Comparison of ENCODE assay signal across 14 cellular contexts in the genomic region with DNA sequence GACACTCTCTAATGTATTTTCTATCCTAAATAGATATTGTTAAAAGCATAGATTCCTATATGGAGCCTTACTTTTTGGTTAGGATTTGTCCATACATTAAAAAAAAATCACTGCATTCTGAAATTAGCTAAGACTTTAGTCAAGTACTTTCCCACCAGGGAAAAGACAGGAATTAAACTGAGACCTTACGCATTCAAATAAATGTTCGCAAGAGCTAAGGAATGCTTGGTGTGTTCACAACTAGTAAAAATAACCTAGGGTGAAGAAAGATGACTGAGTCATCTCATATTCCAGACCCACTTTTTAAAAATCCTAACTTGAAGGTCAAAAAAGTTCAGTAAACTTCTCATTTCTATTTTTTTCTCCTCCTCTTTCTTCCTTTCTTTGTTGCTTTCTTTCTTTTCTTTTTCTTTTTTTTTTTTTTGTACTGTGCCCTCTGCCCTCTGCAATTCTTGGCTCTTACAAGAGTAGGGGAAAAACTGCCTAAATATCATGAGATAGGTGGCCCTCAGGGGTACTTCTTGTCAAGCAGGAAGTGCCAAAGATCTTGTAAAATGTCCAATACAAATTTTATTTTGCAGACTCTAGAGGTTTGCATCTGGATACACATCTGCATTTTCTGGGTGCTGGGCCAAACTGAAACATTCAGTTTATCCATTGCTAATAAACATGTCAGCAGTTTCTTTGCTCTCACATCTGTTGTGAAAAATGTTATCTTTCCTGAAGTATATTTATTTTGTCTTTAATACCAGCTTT.
A peak's percentile ranks its signal among the peaks of the same experiment; 100 is the strongest.
DNase-seq lines count a peak whose midpoint lies in the region; ATAC-seq, FAIRE-seq and TF ChIP-seq lines count a peak whose summit lies in the region.
"Had no signal": no experiment of that assay in that cellular context is flagged by ENCODE, and none has a peak within 500 bp of the region (broad histone marks: within the 10 kb centered on the region; RNA-seq: fewer than 3 reads in every experiment).

No MANE protein-coding gene starts in this region.

- H2BK120ac ChIP-seq in mesenchymal stem cell (ENCODE audit: low read depth, low read length), result no peak overlapping the region

- no peak for TF ChIP-seq POLR2A in GM12891 (IDR thresholded peaks at IDR 0.05; ENCODE audit: low read depth, low read length)

- no peak overlapping the region for H2AK5ac ChIP-seq in mesenchymal stem cell (ENCODE audit: low read length, severe bottlenecking)

- peak overlapping the region in 1 of 2 experiments; percentile 20 for H3K4me3 ChIP-seq in mesenchymal stem cell (ENCODE audit: insufficient read depth in 1 of 2, low read depth in 1 of 2, low read length in 2 of 2)
- no peak overlapping the region for H3K4me3 ChIP-seq in aorta (ENCODE audit: low read length in 2 of 2)
- H3K4me3 ChIP-seq: spleen had no signal

- H2AFZ ChIP-seq in mesenchymal stem cell (ENCODE audit: low read depth, low read length), result no peak overlapping the region

- H3K27me3 ChIP-seq in mesenchymal stem cell (ENCODE audit: control insufficient read depth in 1 of 2, insufficient read depth in 1 of 2, low read length in 2 of 2), result no peaks in the 10 kb centered on the region
- H3K27me3 ChIP-seq in aorta (ENCODE audit: control insufficient read depth in 1 of 2, insufficient read depth in 2 of 2, low read length in 1 of 2), result no peaks in the 10 kb centered on the region
- H3K27me3 ChIP-seq: spleen had no signal

- H4K8ac ChIP-seq in mesenchymal stem cell (ENCODE audit: low read length), result no peak overlapping the region

- H3K23ac ChIP-seq in mesenchymal stem cell (ENCODE audit: low read length in 2 of 2), result no peak overlapping the region

- ATAC-seq in aorta (ENCODE audit: low FRiP score), result peak; percentile 77

- H3K79me1 ChIP-seq in mesenchymal stem cell (replicated peaks; ENCODE audit: low read length, poor library complexity, severe bottlenecking), result no peaks in the 10 kb centered on the region

- no peak overlapping the region for H2BK12ac ChIP-seq in mesenchymal stem cell (ENCODE audit: low read length in 2 of 2)

- H4K91ac ChIP-seq in mesenchymal stem cell (ENCODE audit: low read length), result no peak overlapping the region

- DNase-seq in HTR-8/SVneo (ENCODE audit: insufficient read length, low spot score) (peak; percentile 13), dedifferentiated amniotic fluid mesenchymal stem cell (ENCODE audit: extremely low spot score) (peak; percentile 75), mesenchymal stem cell (peak; percentile 62), aorta (no peak), GOT3 (lab: John Stamatoyannopoulos, UW) (no peak), DMS53 treated with DMSO at 0.1 percent for 48 hours (lab: John Stamatoyannopoulos, UW; ENCODE audit: unreplicated experiment) (no peak), GM12891 (ENCODE audit: insufficient read length, low spot score) (no peak)
- DNase-seq: activated CD4-positive, alpha-beta T cell treated with anti-CD3 and anti-CD28 coated beads, Interleukin-2, amount 50 U/mL, for 4 hours; activated naive CD4-positive, alpha-beta T cell; dermis blood vessel endothelial cell; DMS53; NCI-H146; NK-92 treated with Interleukin-12 subunit alpha and Interleukin-12 subunit beta, amount 100 ng/mL, for 24 hours; spleen had no signal

- peaks cover 2% of the 10 kb centered on the region for H3K9me3 ChIP-seq in mesenchymal stem cell (ENCODE audit: control insufficient read depth, low read length)
- peaks cover 1% of the 10 kb centered on the region for H3K9me3 ChIP-seq in aorta (ENCODE audit: control insufficient read depth, low read length)
- H3K9me3 ChIP-seq: spleen had no signal

- H3K36me3 ChIP-seq in mesenchymal stem cell (ENCODE audit: control insufficient read depth in 1 of 2, insufficient read depth in 2 of 2, low read depth in 1 of 2, low read length in 2 of 2) (no peaks in the 10 kb centered on the region), aorta (ENCODE audit: control insufficient read depth in 1 of 2, insufficient read depth in 2 of 2, low read length in 1 of 2) (no peaks in the 10 kb centered on the region)
- H3K36me3 ChIP-seq: spleen had no signal

- FAIRE-seq in HTR-8/SVneo (lab: Jason Lieb, UNC) (no peak), GM12891 (lab: Jason Lieb, UNC) (no peak)

- 72% methylated on average over 2 of the region's 2 CpGs for WGBS in mesenchymal stem cell
- 0 to 8% methylated on average over 2 of the region's 2 CpGs for WGBS in aorta, 2 donors

- H3K14ac ChIP-seq in mesenchymal stem cell (ENCODE audit: low read length in 2 of 2), result no peak overlapping the region

- H3K27ac ChIP-seq in mesenchymal stem cell (ENCODE audit: low read length, poor library complexity, severe bottlenecking) (no peak overlapping the region), aorta (ENCODE audit: low read depth in 1 of 2, low read length in 2 of 2) (peak overlapping the region in 1 of 2 donors; percentile 51)
- H3K27ac ChIP-seq: spleen had no signal

- H3K18ac ChIP-seq in mesenchymal stem cell (ENCODE audit: low read depth in 1 of 2, low read length in 2 of 2), result no peak overlapping the region

- H3K9ac ChIP-seq in mesenchymal stem cell (ENCODE audit: low read length), result peak overlapping the region; percentile 79

- no peak overlapping the region for H3K4ac ChIP-seq in mesenchymal stem cell (ENCODE audit: low read depth in 1 of 2, low read length in 2 of 2)

- H3K4me1 ChIP-seq in mesenchymal stem cell (ENCODE audit: control insufficient read depth, insufficient read depth, low read depth, low read length) (no peaks in the 10 kb centered on the region), aorta (ENCODE audit: control insufficient read depth in 1 of 2, insufficient read depth in 2 of 2, low read length in 2 of 2) (peaks cover 1 to 3% of the 10 kb centered on the region in 2 donors)

- H2BK5ac ChIP-seq in mesenchymal stem cell (ENCODE audit: low read depth, low read length, poor library complexity, severe bottlenecking), result no peak overlapping the region

- intact Hi-C loops in aorta (cut with DNase I), result loop anchor here (5.0 to 10.0 kb wide), 3 partner anchors 122 to 336 kb away; a partner anchor contains a TSS

- H3K4me2 ChIP-seq in mesenchymal stem cell (ENCODE audit: low read length, poor library complexity, severe bottlenecking), result no peak overlapping the region

- H2BK15ac ChIP-seq in mesenchymal stem cell (ENCODE audit: low read depth, poor library complexity, severe bottlenecking), result no peak overlapping the region

TF ChIP-seq in GM12891, 5 proteins besides CTCF, POLR2A, EP300 and RAD21:
- no peak for TF ChIP-seq SPI1 (IDR thresholded peaks at IDR 0.05; ENCODE audit: low read depth, low read length)
- no peak for TF ChIP-seq TAF1 (IDR thresholded peaks at IDR 0.05; ENCODE audit: low read depth, low read length)
- TF ChIP-seq POU2F2 (IDR thresholded peaks at IDR 0.05; ENCODE audit: low read depth, low read length), result no peak
- TF ChIP-seq POLR2AphosphoS5 (IDR thresholded peaks at IDR 0.05; ENCODE audit: low read depth, low read length), result no peak
- TF ChIP-seq PAX5 (IDR thresholded peaks at IDR 0.05; ENCODE audit: insufficient read depth, low read length, severe bottlenecking), result no peak

Comparison
In these comparisons a context has a peak if more than half of its experiments do, and no peak if none do; other contexts are left out.
1. DNase-seq: peak in HTR-8/SVneo (single experiment), dedifferentiated amniotic fluid mesenchymal stem cell (single experiment) and mesenchymal stem cell (single experiment); none in aorta (0 of 2), GOT3 (single experiment), DMS53 treated with DMSO at 0.1 percent for 48 hours (single experiment) and GM12891 (single experiment).